21 cellular contexts compared by ENCODE assay signal in genomic region chrX:1163231-1163630, GRCh38. TPM values are rescaled to one million over a fixed set of nuclear protein-coding genes. Genes with fewer than 3 reads are reported as not detected.
DNase-seq lines count a peak whose midpoint lies in the region; ATAC-seq and TF ChIP-seq lines count a peak whose summit lies in the region.
"Had no signal": no experiment of that assay in that cellular context is flagged by ENCODE, and none has a peak within 500 bp of the region (broad histone marks: within the 10 kb centered on the region; RNA-seq: fewer than 3 reads in every experiment).

No MANE protein-coding gene starts in this region.

- POLR2A ChIA-PET in CD8-positive, alpha-beta T cell (lab: Charles Lee) = no interaction called here

- ATAC-seq in activated CD8-positive, alpha-beta memory T cell treated with anti-CD3 and anti-CD28 coated beads, Interleukin-2, amount 10 ng/mL, durations not matched to agents 7 days and 5 days = no peak
- no peak for ATAC-seq in CD8-positive, alpha-beta T cell
- no peak for ATAC-seq in T-helper 17 cell
- ATAC-seq in GM19324 (IDR thresholded peaks at IDR 0.05; ENCODE audit: low FRiP score, unreplicated experiment) = no peak
- ATAC-seq: Panc1 had no signal

- intact Hi-C loops in CD8-positive, alpha-beta T cell (cut with DNase I, micrococcal nuclease) = no loop called here

- peaks cover 9% of the 10 kb centered on the region for H3K4me1 ChIP-seq in CD8-positive, alpha-beta T cell (ENCODE audit: insufficient read depth, low read length)

- H3K9me3 ChIP-seq in CD8-positive, alpha-beta T cell (ENCODE audit: low read length) = no peaks in the 10 kb centered on the region
- no peaks in the 10 kb centered on the region for H3K9me3 ChIP-seq in T-helper 17 cell (ENCODE audit: control insufficient read depth, low read length, poor library complexity, severe bottlenecking)

- peaks cover 7% of the 10 kb centered on the region for H3K4me1 Mint-ChIP-seq in activated CD8-positive, alpha-beta memory T cell treated with anti-CD3 and anti-CD28 coated beads, Interleukin-2, amount 10 ng/mL, durations not matched to agents 7 days and 5 days
- peaks cover 16% of the 10 kb centered on the region for H3K4me1 Mint-ChIP-seq in CD8-positive, alpha-beta T cell (ENCODE audit: low read depth)
- H3K4me1 Mint-ChIP-seq in T-helper 17 cell (peaks cover 2% of the 10 kb centered on the region), neural crest cell (peaks cover 14% of the 10 kb centered on the region)

- peaks cover 3% of the 10 kb centered on the region for H3K27me3 Mint-ChIP-seq in activated CD8-positive, alpha-beta memory T cell treated with anti-CD3 and anti-CD28 coated beads, Interleukin-2, amount 10 ng/mL, durations not matched to agents 7 days and 5 days
- H3K27me3 Mint-ChIP-seq in CD8-positive, alpha-beta T cell (ENCODE audit: low read depth) = peaks cover 6% of the 10 kb centered on the region
- peaks cover 6% of the 10 kb centered on the region for H3K27me3 Mint-ChIP-seq in T-helper 17 cell
- peaks cover 35% of the 10 kb centered on the region for H3K27me3 Mint-ChIP-seq in neural crest cell (ENCODE audit: low read depth)

- no peak overlapping the region for H3K27ac Mint-ChIP-seq in activated CD8-positive, alpha-beta memory T cell treated with anti-CD3 and anti-CD28 coated beads, Interleukin-2, amount 10 ng/mL, durations not matched to agents 7 days and 5 days
- H3K27ac Mint-ChIP-seq in CD8-positive, alpha-beta T cell = peak overlapping the region; percentile 58
- H3K27ac Mint-ChIP-seq in T-helper 17 cell (no peak overlapping the region), neural crest cell (ENCODE audit: unreplicated experiment) (no peak overlapping the region)

- TF ChIP-seq CTCF in CD8-positive, alpha-beta T cell (IDR thresholded peaks at IDR 0.05) = no peak
- TF ChIP-seq CTCF in neural crest cell (conservative IDR thresholded peaks at IDR 0.05) = no peak

- H3K9me3 Mint-ChIP-seq in activated CD8-positive, alpha-beta memory T cell treated with anti-CD3 and anti-CD28 coated beads, Interleukin-2, amount 10 ng/mL, durations not matched to agents 7 days and 5 days (ENCODE audit: low read depth) = peaks cover 16% of the 10 kb centered on the region
- no peaks in the 10 kb centered on the region for H3K9me3 Mint-ChIP-seq in CD8-positive, alpha-beta T cell
- peaks cover 10% of the 10 kb centered on the region for H3K9me3 Mint-ChIP-seq in neural crest cell

- peak; percentile 25 for DNase-seq in activated CD8-positive, alpha-beta memory T cell treated with anti-CD3 and anti-CD28 coated beads, Interleukin-2, amount 10 ng/mL, durations not matched to agents 7 days and 5 days
- DNase-seq in activated CD8-positive, alpha-beta memory T cell treated with anti-CD3 and anti-CD28 coated beads, Interleukin-2, amount 50 U/mL, for 48 hours = no peak
- peak in 1 of 7 experiments; percentile 7 for DNase-seq in CD8-positive, alpha-beta T cell
- DNase-seq in T-helper 17 cell = no peak
- no peak for DNase-seq in neural crest cell (ENCODE audit: low read depth, low spot score)
- no peak for DNase-seq in NCI-H2171 treated with DMSO at 0.1 percent for 48 hours (lab: John Stamatoyannopoulos, UW)
- no peak for DNase-seq in iPS-NIHi11 (ENCODE audit: low spot score)
- DNase-seq: AML-193, C1 segment of cervical spinal cord, DMS53, H7, Kasumi-1, NCI-H1417, NCI-H187, NCI-H2107, NCI-H510A treated with DMSO at 0.1 percent for 48 hours, NCI-H82 had no signal

- peaks cover 12% of the 10 kb centered on the region for H3K36me3 Mint-ChIP-seq in activated CD8-positive, alpha-beta memory T cell treated with anti-CD3 and anti-CD28 coated beads, Interleukin-2, amount 10 ng/mL, durations not matched to agents 7 days and 5 days
- H3K36me3 Mint-ChIP-seq in CD8-positive, alpha-beta T cell = no peaks in the 10 kb centered on the region
- H3K36me3 Mint-ChIP-seq in T-helper 17 cell (ENCODE audit: low read depth) (peaks cover 4% of the 10 kb centered on the region), neural crest cell (ENCODE audit: low read depth) (peaks cover 9% of the 10 kb centered on the region)

- CTCF ChIA-PET in activated CD8-positive, alpha-beta memory T cell treated with anti-CD3 and anti-CD28 coated beads, Interleukin-2, amount 10 ng/mL, durations not matched to agents 7 days and 5 days (lab: Charles Lee) = no interaction called here
- CTCF ChIA-PET in CD8-positive, alpha-beta T cell (lab: Charles Lee) = no interaction called here

- H3K27me3 ChIP-seq in CD8-positive, alpha-beta T cell (ENCODE audit: insufficient read depth, low read length) = no peaks in the 10 kb centered on the region

- no peak overlapping the region for H3K4me3 Mint-ChIP-seq in activated CD8-positive, alpha-beta memory T cell treated with anti-CD3 and anti-CD28 coated beads, Interleukin-2, amount 10 ng/mL, durations not matched to agents 7 days and 5 days
- H3K4me3 Mint-ChIP-seq in CD8-positive, alpha-beta T cell = no peak overlapping the region
- H3K4me3 Mint-ChIP-seq in T-helper 17 cell (peak overlapping the region; percentile 49), neural crest cell (peak overlapping the region; percentile 76)

- H3K27ac ChIP-seq in CD8-positive, alpha-beta T cell (ENCODE audit: low read depth, low read length) = no peak overlapping the region

- H3K36me3 ChIP-seq in CD8-positive, alpha-beta T cell (ENCODE audit: insufficient read depth, low read length) = no peaks in the 10 kb centered on the region

- no peak overlapping the region for H3K4me3 ChIP-seq in CD8-positive, alpha-beta T cell (ENCODE audit: low read depth, low read length)

RNA-seq across cellular contexts. Expression of gene CRLF2, which starts 49.2 kb away (rescaled TPM):
- 1 to 10 TPM in 1 of 2 experiments, under 1 TPM in 1; 0.96 to 1.3 TPM for total RNA-seq in activated CD8-positive, alpha-beta memory T cell treated with anti-CD3 and anti-CD28 coated beads, Interleukin-2, amount 10 ng/mL, durations not matched to agents 7 days and 5 days
- not detected for total RNA-seq in CD8-positive, alpha-beta T cell
- total RNA-seq in T-helper 17 cell (under 1 TPM; 0.26 to 0.40 TPM), neural crest cell (0.30 TPM in 1 of 2 replicates, not detected in the other)
- total RNA-seq: A172, H7, MCF 10A had no signal

Comparison
In these comparisons a context has a peak if more than half of its experiments do, and no peak if none do; other contexts are left out.
1. H3K4me3 Mint-ChIP-seq: peak in T-helper 17 cell (single experiment) and neural crest cell (single experiment); none in activated CD8-positive, alpha-beta memory T cell treated with anti-CD3 and anti-CD28 coated beads, Interleukin-2, amount 10 ng/mL, durations not matched to agents 7 days and 5 days (single experiment) and CD8-positive, alpha-beta T cell (single experiment).